35 cellular contexts compared by ENCODE assay signal in genomic region chr14:39717000-39717399, GRCh38.
DNase-seq lines count a peak whose midpoint lies in the region; ATAC-seq, FAIRE-seq and TF ChIP-seq lines count a peak whose summit lies in the region.
"Had no signal": no experiment of that assay in that cellular context is flagged by ENCODE, and none has a peak within 500 bp of the region (broad histone marks: within the 10 kb centered on the region; RNA-seq: fewer than 3 reads in every experiment).

No MANE protein-coding gene starts in this region.

- POLR2A ChIA-PET in GM10248 (lab: Yijun Ruan, JAX), result no interaction called here

- H3K27me3 ChIP-seq in neural cell (ENCODE audit: insufficient read depth, low read depth, low read length) (no peaks in the 10 kb centered on the region), small intestine (ENCODE audit: control insufficient read depth in 2 of 2, insufficient read depth in 2 of 2, low read length in 2 of 2) (no peaks in the 10 kb centered on the region)
- H3K27me3 ChIP-seq: BE2C; BLaER1; BLaER1 treated with 17β-estradiol and CSF1 and Interleukin-3, amounts not matched to agents 10 nM and 100 nM had no signal

- no peak for TF ChIP-seq CTCF in neural cell (IDR thresholded peaks at IDR 0.05; ENCODE audit: poor library complexity, severe bottlenecking)
- TF ChIP-seq CTCF in GM10248 (IDR thresholded peaks at IDR 0.05; ENCODE audit: control extremely low read depth, extremely low read depth, low read depth, missing control alignments), result no peak

- H3K27ac ChIP-seq in neural cell (ENCODE audit: low read length), result peak overlapping the region; percentile 24
- no peak overlapping the region for H3K27ac ChIP-seq in small intestine (ENCODE audit: low read depth in 1 of 2, low read length in 1 of 2)
- H3K27ac ChIP-seq: 22Rv1; A549; BLaER1; BLaER1 treated with 17β-estradiol and CSF1 and Interleukin-3, amounts not matched to agents 10 nM and 100 nM; C4-2B had no signal

- no peak for TF ChIP-seq RAD21 in neural cell (conservative IDR thresholded peaks at IDR 0.05)

- no peak for ATAC-seq in left lobe of liver
- ATAC-seq: A549; CD8-positive, alpha-beta T cell had no signal

- no peaks in the 10 kb centered on the region for H4K20me1 ChIP-seq in neural cell (ENCODE audit: insufficient read depth)
- H4K20me1 ChIP-seq: BLaER1; BLaER1 treated with 17β-estradiol and CSF1 and Interleukin-3, amounts not matched to agents 10 nM and 100 nM had no signal

- no peaks in the 10 kb centered on the region for H3K36me3 ChIP-seq in neural cell (ENCODE audit: insufficient read depth, low read length)
- H3K36me3 ChIP-seq in small intestine (ENCODE audit: control insufficient read depth in 2 of 2, insufficient read depth in 2 of 2, low read length in 2 of 2), result no peaks in the 10 kb centered on the region
- H3K36me3 ChIP-seq: BE2C; BLaER1; BLaER1 treated with 17β-estradiol and CSF1 and Interleukin-3, amounts not matched to agents 10 nM and 100 nM had no signal

- no peaks in the 10 kb centered on the region for H3K9me2 ChIP-seq in neural cell (ENCODE audit: insufficient read depth, low read length)

- no peak overlapping the region for H3K4me2 ChIP-seq in neural cell (ENCODE audit: low read length)
- H3K4me2 ChIP-seq: A549; BLaER1; BLaER1 treated with 17β-estradiol and CSF1 and Interleukin-3, amounts not matched to agents 10 nM and 100 nM had no signal

- DNase-seq in NCI-H2227 (lab: John Stamatoyannopoulos, UW; ENCODE audit: unreplicated experiment) (peak; percentile 64), NCI-H2227 treated with DMSO at 0.1 percent for 48 hours (lab: John Stamatoyannopoulos, UW) (peak; percentile 60), SK-N-DZ (ENCODE audit: low spot score) (peak; percentile 66), GM10248 (ENCODE audit: extremely low spot score) (no peak), left lobe of liver (ENCODE audit: low spot score) (no peak), small intestine (no peak)
- no peak for DNase-seq in stimulated activated naive CD4-positive, alpha-beta T cell treated with Interleukin-2 at 50 U/mL for 16 hours (lab: John Stamatoyannopoulos, UW)
- DNase-seq: 8988T; ACHN; AML-193; BE2C; C1 segment of cervical spinal cord; Caco-2; Calu3; CD4-positive, alpha-beta memory T cell; CD4-positive, alpha-beta T cell; CD4-positive, CD25-positive, alpha-beta regulatory T cell; CD8-positive, alpha-beta memory T cell; CD8-positive, alpha-beta T cell; COR-L47; DMS 273 treated with DMSO at 0.1 percent for 48 hours; DMS153; DMS53; DMS79; DMS79 treated with DMSO at 0.1 percent for 48 hours; DND-41; EL had no signal

- no peak for FAIRE-seq in small intestine (lab: Jason Lieb, UNC)
- FAIRE-seq: A204.1, A549, D721Med had no signal

- whole genome bisulfite sequencing in small intestine, 3 donors, result 45 to 64% (median 62%) methylated on average over 1 of the region's 1 CpG

- H3K9ac ChIP-seq in neural cell (ENCODE audit: low read length), result no peak overlapping the region
- H3K9ac ChIP-seq: BLaER1; BLaER1 treated with 17β-estradiol and CSF1 and Interleukin-3, amounts not matched to agents 10 nM and 100 nM had no signal

- no peaks in the 10 kb centered on the region for H3K79me2 ChIP-seq in neural cell (replicated peaks; ENCODE audit: insufficient read depth, low read length)

- no peaks in the 10 kb centered on the region for H3F3A ChIP-seq in neural cell (ENCODE audit: insufficient read depth, low read length, poor library complexity, severe bottlenecking)

- H3K4me1 ChIP-seq in small intestine (ENCODE audit: control insufficient read depth in 2 of 2, insufficient read depth in 1 of 2, low read depth in 1 of 2, low read length in 1 of 2), result no peaks in the 10 kb centered on the region
- H3K4me1 ChIP-seq: A549; BE2C; BLaER1; BLaER1 treated with 17β-estradiol and CSF1 and Interleukin-3, amounts not matched to agents 10 nM and 100 nM; Caco-2 had no signal

- H2AFZ ChIP-seq in neural cell (ENCODE audit: low read depth, low read length), result no peak overlapping the region

- CTCF ChIA-PET in GM10248 (lab: Yijun Ruan, JAX), result no interaction called here

- peak; percentile 57 for TF ChIP-seq EP300 in neural cell (conservative IDR thresholded peaks at IDR 0.05; ENCODE audit: poor library complexity, severe bottlenecking)

- H3K9me3 ChIP-seq in neural cell (ENCODE audit: low read length), result no peaks in the 10 kb centered on the region
- H3K9me3 ChIP-seq in small intestine (ENCODE audit: control insufficient read depth, low read depth), result no peaks in the 10 kb centered on the region
- H3K9me3 ChIP-seq: A549; BE2C; BLaER1; BLaER1 treated with 17β-estradiol and CSF1 and Interleukin-3, amounts not matched to agents 10 nM and 100 nM; Caco-2 had no signal

- H3K4me3 ChIP-seq in neural cell (ENCODE audit: low read length), result no peak overlapping the region
- no peak overlapping the region for H3K4me3 ChIP-seq in small intestine (ENCODE audit: low read depth in 1 of 2, low read length in 2 of 2)
- H3K4me3 ChIP-seq: A549; BLaER1; BLaER1 treated with 17β-estradiol and CSF1 and Interleukin-3, amounts not matched to agents 10 nM and 100 nM had no signal

TF ChIP-seq in neural cell, 6 proteins besides CTCF, POLR2A, EP300 and RAD21:
- no peak for TF ChIP-seq TAF1 (IDR thresholded peaks at IDR 0.05; ENCODE audit: low read depth)
- no peak for TF ChIP-seq SMC3 (conservative IDR thresholded peaks at IDR 0.05; ENCODE audit: poor library complexity)
- no peak for TF ChIP-seq EZH2 (IDR thresholded peaks at IDR 0.05; ENCODE audit: borderline replicate concordance, insufficient read depth, low read length, poor library complexity, severe bottlenecking)
- no peak for TF ChIP-seq REST (IDR thresholded peaks at IDR 0.05; ENCODE audit: borderline replicate concordance)

Comparison
In these comparisons a context has a peak if more than half of its experiments do, and no peak if none do; other contexts are left out.
1. DNase-seq: peak in NCI-H2227 (single experiment), NCI-H2227 treated with DMSO at 0.1 percent for 48 hours (single experiment) and SK-N-DZ (single experiment); none in GM10248 (single experiment), left lobe of liver (single experiment), small intestine (single experiment) and stimulated activated naive CD4-positive, alpha-beta T cell treated with Interleukin-2 at 50 U/mL for 16 hours (single experiment).